Comparison of ENCODE assay signal across 14 cellular contexts in genomic region chr2:71791051-71791450, GRCh38.
DNase-seq lines count a peak whose midpoint lies in the region; TF ChIP-seq lines count a peak whose summit lies in the region.
"Had no signal": no experiment of that assay in that cellular context is flagged by ENCODE, and none has a peak within 500 bp of the region (broad histone marks: within the 10 kb centered on the region; RNA-seq: fewer than 3 reads in every experiment).

No MANE protein-coding gene starts in this region.

- intact Hi-C loops in spleen (cut with DNase I; ENCODE audit: low total_unique reads) = no loop called here
- intact Hi-C loops in activated CD4-positive, alpha-beta memory T cell treated with anti-CD3 and anti-CD28 coated beads for 36 hours (cut with micrococcal nuclease) = no loop called here

- no peak overlapping the region for H2BK15ac ChIP-seq in H9 (ENCODE audit: low read depth, low read length)
- no peak overlapping the region for H2BK15ac ChIP-seq in neuronal stem cell (ENCODE audit: low read length)

- peaks cover 2% of the 10 kb centered on the region for H3K23me2 ChIP-seq in H9 (ENCODE audit: insufficient read length, low read depth, low read length, poor library complexity, severe bottlenecking)

- no peak overlapping the region for H2AK5ac ChIP-seq in H9 (ENCODE audit: insufficient read length, low read length)
- no peak overlapping the region for H2AK5ac ChIP-seq in neuronal stem cell (ENCODE audit: low read depth, low read length)

- no peak overlapping the region for H3K18ac ChIP-seq in H9 (ENCODE audit: insufficient read length, low read depth, low read length)
- no peak overlapping the region for H3K18ac ChIP-seq in neuronal stem cell (ENCODE audit: low read length)

- no peaks in the 10 kb centered on the region; a peak in 1 of 7 replicates for H3K36me3 Mint-ChIP-seq in H9 (ENCODE audit: insufficient read depth in 1 of 3, low read depth in 3 of 3)
- H3K36me3 Mint-ChIP-seq in activated CD4-positive, alpha-beta memory T cell treated with anti-CD3 and anti-CD28 coated beads for 36 hours = no peaks in the 10 kb centered on the region
- H3K36me3 Mint-ChIP-seq: CD4-positive, alpha-beta memory T cell had no signal

- no peak for TF ChIP-seq POLR2A in spleen (IDR thresholded peaks at IDR 0.05)

- no CpG with 5 or more reads among the region's 2 CpGs for WGBS in H9 (ENCODE audit: extremely low coverage, insufficient read length, low lambda C conversion rate)
- WGBS in neuronal stem cell (ENCODE audit: extremely low coverage in 2 of 2, insufficient read length in 2 of 2, insufficient replicate concordance in 1 of 2), 2 donors = no CpG with 5 or more reads among the region's 2 CpGs
- 60 to 79% (median 72%) methylated on average over 2 of the region's 2 CpGs; no CpG with 5 or more reads in 1 of the 5 donors for WGBS in spleen, 5 donors

- H3K56ac ChIP-seq in H9 (ENCODE audit: insufficient read length, low read depth, low read length) = no peak overlapping the region

- H2BK5ac ChIP-seq in H9 (ENCODE audit: insufficient read length, low read length) (no peak overlapping the region), neuronal stem cell (ENCODE audit: low read length) (peak overlapping the region; percentile 18)

- H4K91ac ChIP-seq in H9 (ENCODE audit: insufficient read length, low read depth, low read length) (no peak overlapping the region), neuronal stem cell (ENCODE audit: low read depth, low read length, poor library complexity) (no peak overlapping the region)

- no peak overlapping the region for H3K4me2 ChIP-seq in H9 (ENCODE audit: insufficient read depth, insufficient read length, low read length)
- no peak overlapping the region for H3K4me2 ChIP-seq in neuronal stem cell (ENCODE audit: insufficient read depth, low read length, poor library complexity, severe bottlenecking)

- H3K27ac ChIP-seq in H9 (ENCODE audit: insufficient read length, low read depth, low read length) (no peak overlapping the region), coronary artery (no peak overlapping the region), neuronal stem cell (replicated peaks; ENCODE audit: low read length) (no peak overlapping the region), spleen (no peak overlapping the region)

- H4K20me1 ChIP-seq in H9 (ENCODE audit: control insufficient read depth, insufficient read depth, insufficient read length) = no peaks in the 10 kb centered on the region

- TF ChIP-seq CTCF in H9 (conservative IDR thresholded peaks at IDR 0.05) (no peak), coronary artery (IDR thresholded peaks at IDR 0.05) (no peak), spleen (IDR thresholded peaks at IDR 0.05 in 8 of 11, conservative IDR thresholded peaks at IDR 0.05 in 3 of 11) (no peak)

- no peaks in the 10 kb centered on the region for H3K9me3 ChIP-seq in H9 (ENCODE audit: control insufficient read depth, low read depth, low read length)
- H3K9me3 ChIP-seq in neuronal stem cell (replicated peaks in 1 of 2; ENCODE audit: control insufficient read depth in 2 of 2, insufficient read depth in 1 of 2, low read depth in 1 of 2, low read length in 2 of 2) = no peaks in the 10 kb centered on the region
- no peaks in the 10 kb centered on the region for H3K9me3 ChIP-seq in spleen

- no peaks in the 10 kb centered on the region for H3K79me1 ChIP-seq in H9 (ENCODE audit: insufficient read depth, low read depth, low read length, poor library complexity, severe bottlenecking)
- H3K79me1 ChIP-seq in neuronal stem cell (ENCODE audit: low read depth, low read length) = no peaks in the 10 kb centered on the region

- no peaks in the 10 kb centered on the region; the same call in 1 of the 2 replicates for H3K4me1 ChIP-seq in H9 (ENCODE audit: insufficient read depth, low read length)
- H3K4me1 ChIP-seq in neuronal stem cell (ENCODE audit: control insufficient read depth in 2 of 2, insufficient read depth in 1 of 2, low read depth in 1 of 2, low read length in 2 of 2) = peaks cover 0 to 7% of the 10 kb centered on the region in 2 donors
- H3K4me1 ChIP-seq in spleen = no peaks in the 10 kb centered on the region

- CTCF ChIA-PET in activated CD4-positive, alpha-beta memory T cell treated with anti-CD3 and anti-CD28 coated beads for 36 hours (lab: Charles Lee) = no interaction called here

- POLR2A ChIA-PET in activated CD4-positive, alpha-beta memory T cell treated with anti-CD3 and anti-CD28 coated beads for 36 hours (lab: Charles Lee) = no interaction called here

- peaks cover 7 to 18% of the 10 kb centered on the region in 2 experiments; a peak in 3 of 4 replicates for H3K4me1 Mint-ChIP-seq in H9
- no peaks in the 10 kb centered on the region for H3K4me1 Mint-ChIP-seq in activated CD4-positive, alpha-beta memory T cell treated with anti-CD3 and anti-CD28 coated beads for 36 hours (ENCODE audit: low read depth)
- H3K4me1 Mint-ChIP-seq: CD4-positive, alpha-beta memory T cell had no signal

- H3K23ac ChIP-seq in H9 (ENCODE audit: insufficient read length, low read depth, low read length) (no peak overlapping the region), neuronal stem cell (ENCODE audit: low read depth, low read length, poor library complexity) (no peak overlapping the region)

- no peak overlapping the region for H3K4me3 Mint-ChIP-seq in H9
- no peak overlapping the region for H3K4me3 Mint-ChIP-seq in activated CD4-positive, alpha-beta memory T cell treated with anti-CD3 and anti-CD28 coated beads for 36 hours
- H3K4me3 Mint-ChIP-seq: CD4-positive, alpha-beta memory T cell had no signal

- H3K4ac ChIP-seq in H9 (ENCODE audit: low read depth, low read length) = no peak overlapping the region
- H3K4ac ChIP-seq in neuronal stem cell (ENCODE audit: low read length) = no peak overlapping the region

- no peak overlapping the region for H2BK20ac ChIP-seq in H9 (ENCODE audit: low read depth, low read length, poor library complexity, severe bottlenecking)

- H3K14ac ChIP-seq in H9 (ENCODE audit: insufficient read depth, low read length) (peak overlapping the region; percentile 13; the same call in 1 of the 2 replicates), neuronal stem cell (ENCODE audit: low read length) (peak overlapping the region; percentile 59)

- H2BK120ac ChIP-seq in H9 (ENCODE audit: low read depth, low read length, poor library complexity, severe bottlenecking) = no peak overlapping the region
- H2BK120ac ChIP-seq in neuronal stem cell (ENCODE audit: low read depth, low read length) = no peak overlapping the region

- H3T11ph ChIP-seq in H9 (ENCODE audit: low read length) = no peak overlapping the region

- DNase-seq in H9 (no peak), coronary artery (ENCODE audit: low spot score) (peak; percentile 61), neuronal stem cell (ENCODE audit: low spot score) (no peak), spleen (peak; percentile 28), DMS79 (lab: John Stamatoyannopoulos, UW) (no peak), NCI-H748 (lab: John Stamatoyannopoulos, UW; ENCODE audit: unreplicated experiment) (no peak)
- no peak for DNase-seq in activated CD4-positive, alpha-beta memory T cell treated with anti-CD3 and anti-CD28 coated beads for 36 hours
- DNase-seq: C1 segment of cervical spinal cord; Calu3; CD4-positive, alpha-beta memory T cell; COR-L47; DND-41; GOT3; H7 had no signal

- H2AFZ ChIP-seq in H9 (ENCODE audit: low read length) (no peak overlapping the region), neuronal stem cell (ENCODE audit: low read length) (no peak overlapping the region)

- H2BK12ac ChIP-seq in H9 (ENCODE audit: insufficient read length, low read depth, low read length) (no peak overlapping the region), neuronal stem cell (ENCODE audit: low read length) (no peak overlapping the region)

- H4K5ac ChIP-seq in H9 (ENCODE audit: insufficient read length, low read depth, low read length) = no peak overlapping the region

- no peaks in the 10 kb centered on the region; a peak in 1 of 5 replicates for H3K9me3 Mint-ChIP-seq in H9
- H3K9me3 Mint-ChIP-seq in activated CD4-positive, alpha-beta memory T cell treated with anti-CD3 and anti-CD28 coated beads for 36 hours = no peaks in the 10 kb centered on the region
- H3K9me3 Mint-ChIP-seq: CD4-positive, alpha-beta memory T cell had no signal

- H3K27ac Mint-ChIP-seq in H9 = no peak overlapping the region
- H3K27ac Mint-ChIP-seq in activated CD4-positive, alpha-beta memory T cell treated with anti-CD3 and anti-CD28 coated beads for 36 hours = no peak overlapping the region

- H3K9ac ChIP-seq in H9 (ENCODE audit: extremely low read depth, insufficient read length, low read length) (no peak overlapping the region), neuronal stem cell (ENCODE audit: low read depth, low read length, poor library complexity) (no peak overlapping the region)

- no peaks in the 10 kb centered on the region for H3K27me3 ChIP-seq in H9 (ENCODE audit: insufficient read depth, low read length)
- no peaks in the 10 kb centered on the region for H3K27me3 ChIP-seq in neuronal stem cell (ENCODE audit: control insufficient read depth in 3 of 3, insufficient read depth in 3 of 3, low read depth in 1 of 3, low read length in 3 of 3)
- peaks cover 0 to 2% (median 0%) of the 10 kb centered on the region in 7 donors for H3K27me3 ChIP-seq in spleen (replicated peaks in 1 of 7)

- no peaks in the 10 kb centered on the region for H3K79me2 ChIP-seq in H9 (ENCODE audit: insufficient read depth, low read length)

- no peak overlapping the region for H4K8ac ChIP-seq in H9 (replicated peaks; ENCODE audit: insufficient read length, low read depth, low read length)
- no peak overlapping the region for H4K8ac ChIP-seq in neuronal stem cell (ENCODE audit: low read depth, low read length)

- no peaks in the 10 kb centered on the region for H3K36me3 ChIP-seq in neuronal stem cell (replicated peaks in 1 of 2; ENCODE audit: control insufficient read depth in 2 of 2, insufficient read depth in 2 of 2, low read length in 2 of 2)
- no peaks in the 10 kb centered on the region for H3K36me3 ChIP-seq in spleen

- H3K4me3 ChIP-seq in coronary artery (no peak overlapping the region), neuronal stem cell (ENCODE audit: low read length in 2 of 2) (no peak overlapping the region), spleen (no peak overlapping the region)

- H3K27me3 Mint-ChIP-seq in H9 (ENCODE audit: low read depth) = no peaks in the 10 kb centered on the region; the same call in none of the 2 replicates
- peaks cover 1% of the 10 kb centered on the region for H3K27me3 Mint-ChIP-seq in activated CD4-positive, alpha-beta memory T cell treated with anti-CD3 and anti-CD28 coated beads for 36 hours
- H3K27me3 Mint-ChIP-seq: CD4-positive, alpha-beta memory T cell had no signal

Comparison
In these comparisons a context has a peak if more than half of its experiments do, and no peak if none do; other contexts are left out.
1. DNase-seq: peak in coronary artery (single experiment) and spleen (single experiment); none in H9 (single experiment), neuronal stem cell (single experiment), DMS79 (single experiment), NCI-H748 (single experiment) and activated CD4-positive, alpha-beta memory T cell treated with anti-CD3 and anti-CD28 coated beads for 36 hours (single experiment).